ENCODE assay signal across 2 cellular contexts in genomic region chr19:15280048-15280725, GRCh38.
TF ChIP-seq lines count a peak whose summit lies in the region.

No MANE protein-coding gene starts in this region.

TF ChIP-seq in IMR-90, 13 proteins besides CTCF, POLR2A, EP300 and RAD21:
- TF ChIP-seq MXI1 (IDR thresholded peaks at IDR 0.05; ENCODE audit: borderline replicate concordance, low read depth, low read length), result peak; percentile 63; the same call in 1 of the 2 replicates
- no peak for TF ChIP-seq ELK1 (IDR thresholded peaks at IDR 0.05; ENCODE audit: borderline replicate concordance, low read depth, low read length)
TF ChIP-seq in IMR-90: peak in this region for 1.

TF ChIP-seq in HepG2, 621 proteins besides CTCF, POLR2A, EP300 and RAD21:
- TF ChIP-seq KDM5A (IDR thresholded peaks at IDR 0.05; ENCODE audit: borderline replicate concordance, low read length) (no peak), AGO2 (optimal IDR thresholded peaks at IDR 0.05; ENCODE audit: low read depth, low read length) (peak; percentile 15)
